Comparison of ENCODE assay signal across 6 cellular contexts in the genomic region with DNA sequence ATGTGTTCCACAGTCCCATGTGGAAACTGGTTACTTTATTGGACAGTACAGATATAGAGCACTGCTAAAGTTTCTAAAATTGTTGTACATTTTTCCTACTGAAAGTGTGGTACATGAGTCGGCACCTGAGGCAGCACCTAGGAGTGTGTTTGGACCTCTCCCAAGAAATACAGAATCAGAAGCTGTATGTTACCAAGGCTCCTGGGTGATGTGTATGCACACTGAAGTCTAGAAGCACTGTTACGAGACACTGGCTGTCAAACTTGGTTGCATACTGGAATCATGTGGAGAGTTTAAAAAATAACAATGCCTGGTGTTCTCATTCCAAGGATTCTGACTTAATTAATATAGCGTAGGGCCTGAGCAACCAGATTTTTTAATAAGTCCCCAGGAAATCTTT. TPM values are rescaled to one million over a fixed set of nuclear protein-coding genes. Genes with fewer than 3 reads are reported as not detected.
"Had no signal": no experiment of that assay in that cellular context is flagged by ENCODE, and none has a peak within 500 bp of the region (broad histone marks: within the 10 kb centered on the region; RNA-seq: fewer than 3 reads in every experiment).

No MANE protein-coding gene starts in this region.

- H3K4me1 Mint-ChIP-seq: GM23338, H9 had no signal

- ATAC-seq: GM23338, K562 had no signal

- H3K4me3 Mint-ChIP-seq: GM23338, H9 had no signal

- H3K4me3 ChIP-seq: GM23338, K562 had no signal

- H3K9me3 Mint-ChIP-seq: GM23338, H9 had no signal

- H3K27ac Mint-ChIP-seq: GM23338, H9 had no signal

- DNase-seq: H9, HCEC 1CT, IMR-90 had no signal

RNA-seq across cellular contexts. Expression of gene ERO1B, which starts 46.6 kb away (rescaled TPM):
- total RNA-seq: HT-29 had no signal
